Comparison of ENCODE assay signal across 10 cellular contexts in the genomic region with DNA sequence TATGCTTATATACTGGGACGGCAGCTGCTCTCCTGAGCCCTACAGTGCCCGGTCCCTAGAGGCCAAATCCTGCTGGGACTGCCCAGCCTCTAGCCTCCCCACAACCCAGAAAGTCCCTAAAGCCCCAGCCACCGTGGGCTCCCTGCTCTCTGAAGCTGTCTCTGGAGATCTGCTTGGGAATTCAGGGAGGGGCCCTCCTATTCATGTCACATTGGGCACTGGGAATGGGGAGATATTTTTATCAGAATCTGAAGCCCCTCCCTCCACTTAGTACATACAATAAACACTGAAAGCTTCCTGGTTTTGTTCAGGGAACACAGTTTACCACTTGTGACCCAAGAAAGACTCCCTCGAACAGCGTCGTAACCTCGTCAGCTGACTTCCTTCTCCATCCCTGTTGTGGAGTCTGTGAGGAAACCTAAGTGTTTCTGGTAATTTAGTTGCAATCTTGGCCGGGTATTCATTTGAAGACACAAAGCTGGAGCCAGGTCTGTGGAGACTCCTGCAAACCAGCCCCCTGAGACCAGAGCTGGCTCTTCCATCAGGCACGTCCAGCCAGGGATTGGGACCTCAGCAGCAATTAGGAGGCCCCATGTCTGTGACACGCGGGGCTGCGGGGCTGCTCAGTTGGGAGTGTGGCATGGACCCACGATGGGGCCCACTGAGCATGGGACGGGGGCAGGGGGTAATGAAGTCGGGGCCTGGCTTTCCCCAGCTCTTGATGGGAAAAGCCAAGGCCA. TPM values are rescaled to one million over a fixed set of nuclear protein-coding genes. Genes with fewer than 3 reads are reported as not detected.
DNase-seq lines count a peak whose midpoint lies in the region; ATAC-seq and TF ChIP-seq lines count a peak whose summit lies in the region.
"Had no signal": no experiment of that assay in that cellular context is flagged by ENCODE, and none has a peak within 500 bp of the region (broad histone marks: within the 10 kb centered on the region; RNA-seq: fewer than 3 reads in every experiment).

No MANE protein-coding gene starts in this region.

- no peak overlapping the region for H3K9ac ChIP-seq in endodermal cell (ENCODE audit: extremely low read depth, low read length, poor library complexity, severe bottlenecking)

- no peak overlapping the region for H3K27ac ChIP-seq in endodermal cell (ENCODE audit: low read depth, low read length)
- H3K27ac ChIP-seq in aorta (ENCODE audit: low read depth in 1 of 2, low read length in 2 of 2): no peak overlapping the region

- ATAC-seq in stimulated activated naive CD8-positive, alpha-beta T cell treated with anti-CD3 and anti-CD28 coated beads, Interleukin-15, Interleukin-2, amounts not matched to agents 100 U/mL and 50 U/mL, for 24 hours: no peak
- ATAC-seq in aorta (ENCODE audit: low FRiP score): peak; percentile 76

- peaks cover 52% of the 10 kb centered on the region for H3K36me3 ChIP-seq in endodermal cell (ENCODE audit: control insufficient read depth, insufficient read depth, low read length)
- H3K36me3 ChIP-seq in aorta (ENCODE audit: control insufficient read depth in 1 of 2, insufficient read depth in 2 of 2, low read length in 1 of 2): no peaks in the 10 kb centered on the region

- no peaks in the 10 kb centered on the region for H3K27me3 Mint-ChIP-seq in stimulated activated naive CD8-positive, alpha-beta T cell treated with anti-CD3 and anti-CD28 coated beads, Interleukin-15, Interleukin-2, amounts not matched to agents 100 ng/mL and 50 ng/mL, for 24 hours
- no peaks in the 10 kb centered on the region for H3K27me3 Mint-ChIP-seq in endodermal cell (ENCODE audit: insufficient read depth)

- no peak for DNase-seq in stimulated activated naive CD8-positive, alpha-beta T cell treated with anti-CD3 and anti-CD28 coated beads, Interleukin-15, Interleukin-2, amounts not matched to agents 100 U/mL and 50 U/mL, for 24 hours
- no peak for DNase-seq in endodermal cell
- peak; percentile 82 for DNase-seq in myocyte (ENCODE audit: low read depth)
- no peak for DNase-seq in aorta
- DNase-seq in GM10248 (ENCODE audit: extremely low spot score): no peak
- DNase-seq in stimulated activated CD4-positive, alpha-beta T cell treated with anti-CD3 and anti-CD28 coated beads, Interleukin-2, amount 100 ng/mL, for 48 hours: no peak
- no peak for DNase-seq in stimulated activated naive CD4-positive, alpha-beta T cell (lab: John Stamatoyannopoulos, UW)
- DNase-seq: DMS79, head of caudate nucleus had no signal

- no peak overlapping the region for H3K4me3 Mint-ChIP-seq in stimulated activated naive CD8-positive, alpha-beta T cell treated with anti-CD3 and anti-CD28 coated beads, Interleukin-15, Interleukin-2, amounts not matched to agents 100 ng/mL and 50 ng/mL, for 24 hours
- no peak overlapping the region for H3K4me3 Mint-ChIP-seq in endodermal cell

- intact Hi-C loops in aorta (cut with DNase I): loop anchor here in 1 of 2 donors (5.0 kb wide), 1 partner anchor 55 kb away; the partner anchor contains the start of gene SOCS3

- H3K9me3 ChIP-seq in endodermal cell (ENCODE audit: control insufficient read depth, low read length): no peaks in the 10 kb centered on the region
- no peaks in the 10 kb centered on the region for H3K9me3 ChIP-seq in aorta (ENCODE audit: control insufficient read depth, low read length)

- CTCF ChIA-PET in GM10248 (lab: Yijun Ruan, JAX): interaction anchor here (0.7 to 2.6 kb wide), 8 partner anchors 10 to 166 kb away, joined by 3 to 14 read pairs (median 4); no protein-coding TSS in a partner anchor

- H3K36me3 Mint-ChIP-seq in stimulated activated naive CD8-positive, alpha-beta T cell treated with anti-CD3 and anti-CD28 coated beads, Interleukin-15, Interleukin-2, amounts not matched to agents 100 ng/mL and 50 ng/mL, for 24 hours (ENCODE audit: low read depth): peaks cover 51% of the 10 kb centered on the region
- H3K36me3 Mint-ChIP-seq in endodermal cell (ENCODE audit: low read depth): peaks cover 54% of the 10 kb centered on the region

- H3K4me3 ChIP-seq in endodermal cell (ENCODE audit: low read length) (no peak overlapping the region), aorta (ENCODE audit: low read length in 2 of 2) (no peak overlapping the region)

- TF ChIP-seq CTCF in endodermal cell (conservative IDR thresholded peaks at IDR 0.05) (no peak), GM10248 (IDR thresholded peaks at IDR 0.05; ENCODE audit: control extremely low read depth, extremely low read depth, low read depth, missing control alignments) (no peak)

- H3K27me3 ChIP-seq in endodermal cell (ENCODE audit: control insufficient read depth, insufficient read depth, low read length, poor library complexity, severe bottlenecking): no peaks in the 10 kb centered on the region
- H3K27me3 ChIP-seq in aorta (ENCODE audit: control insufficient read depth in 1 of 2, insufficient read depth in 2 of 2, low read length in 1 of 2): no peaks in the 10 kb centered on the region

- H3K4me1 ChIP-seq in endodermal cell (ENCODE audit: control insufficient read depth, insufficient read depth, low read length) (peaks cover 3% of the 10 kb centered on the region), aorta (ENCODE audit: control insufficient read depth in 1 of 2, insufficient read depth in 2 of 2, low read length in 2 of 2) (no peaks in the 10 kb centered on the region)

- no peaks in the 10 kb centered on the region for H3K9me3 Mint-ChIP-seq in stimulated activated naive CD8-positive, alpha-beta T cell treated with anti-CD3 and anti-CD28 coated beads, Interleukin-15, Interleukin-2, amounts not matched to agents 100 ng/mL and 50 ng/mL, for 24 hours
- no peaks in the 10 kb centered on the region for H3K9me3 Mint-ChIP-seq in endodermal cell

- H3K27ac Mint-ChIP-seq in stimulated activated naive CD8-positive, alpha-beta T cell treated with anti-CD3 and anti-CD28 coated beads, Interleukin-15, Interleukin-2, amounts not matched to agents 100 ng/mL and 50 ng/mL, for 24 hours: peak overlapping the region; percentile 79
- H3K27ac Mint-ChIP-seq in endodermal cell: peak overlapping the region; percentile 45

- 96 to 100% methylated on average over 10 to 15 of the region's 15 CpGs for WGBS in endodermal cell (ENCODE audit: insufficient coverage in 1 of 2, insufficient read length in 1 of 2), 2 experiments
- WGBS in aorta, 2 donors: 75 to 78% methylated on average over 15 of the region's 15 CpGs

- H3K4me1 Mint-ChIP-seq in stimulated activated naive CD8-positive, alpha-beta T cell treated with anti-CD3 and anti-CD28 coated beads, Interleukin-15, Interleukin-2, amounts not matched to agents 100 ng/mL and 50 ng/mL, for 24 hours (ENCODE audit: low read depth): peaks cover 56% of the 10 kb centered on the region
- H3K4me1 Mint-ChIP-seq in endodermal cell: peaks cover 14% of the 10 kb centered on the region

- POLR2A ChIA-PET in GM10248 (lab: Yijun Ruan, JAX): no interaction called here

RNA-seq across cellular contexts. Expression of gene PGS1, which starts 38.5 kb away (rescaled TPM):
- total RNA-seq in endodermal cell (10 to 100 TPM; 57.1 to 58.2 TPM), myocyte (37.9 and 53.2 TPM in 2 replicates), aorta (10 to 100 TPM; 46.5 to 67.0 TPM)
- 33.1 TPM for polyA plus RNA-seq in endodermal cell (2013, experiment 1 of 2)
- polyA plus RNA-seq in endodermal cell (2013, experiment 2 of 2): 32.3 TPM
- polyA plus RNA-seq in myocyte (2012): 32.8 TPM
- polyA plus RNA-seq in aorta: 10 to 100 TPM in 1 of 2 donors, 1 to 10 TPM in 1; 9.9 to 30.3 TPM

RNA-seq across cellular contexts. Expression of gene SOCS3, which starts 57.1 kb away (rescaled TPM):
- 10 to 100 TPM; 54.2 to 75.3 TPM for total RNA-seq in endodermal cell
- 15.1 TPM for polyA plus RNA-seq in endodermal cell (2013, experiment 1 of 2)
- polyA plus RNA-seq in endodermal cell (2013, experiment 2 of 2): 19.8 TPM
- total RNA-seq in myocyte: 36.0 and 38.3 TPM in 2 replicates
- 10.1 TPM for polyA plus RNA-seq in myocyte (2012)
- 100 to 1,000 TPM; 107 to 182 TPM for total RNA-seq in aorta
- 10 to 100 TPM; 15.5 to 76.1 TPM for polyA plus RNA-seq in aorta
